In genomic region chr18:23129355-23130002, GRCh38 we compare ENCODE assay signal across 17 cellular contexts. TPM values are rescaled to one million over a fixed set of nuclear protein-coding genes. Genes with fewer than 3 reads are reported as not detected.
DNase-seq lines count a peak whose midpoint lies in the region; ATAC-seq and TF ChIP-seq lines count a peak whose summit lies in the region.
"Had no signal": no experiment of that assay in that cellular context is flagged by ENCODE, and none has a peak within 500 bp of the region (broad histone marks: within the 10 kb centered on the region; RNA-seq: fewer than 3 reads in every experiment).

No MANE protein-coding gene starts in this region.

- in situ Hi-C loops in Panc1 (cut with HindIII; ENCODE audit: low pct_unique_long_range_greater_than_20kb, low sequenced_read_pairs): no loop called here

- TF ChIP-seq POLR2A in heart left ventricle (IDR thresholded peaks at IDR 0.05) (no peak), gastroesophageal sphincter (IDR thresholded peaks at IDR 0.05) (no peak)

- H3K4me1 Mint-ChIP-seq in stimulated activated effector memory CD8-positive, alpha-beta T cell treated with anti-CD3 and anti-CD28 coated beads, Interleukin-12 subunit alpha, Interleukin-12 subunit beta, amount 100 ng/mL, for 72 hours: peaks cover 4% of the 10 kb centered on the region

- no peak overlapping the region for H3K4me3 ChIP-seq in heart left ventricle
- no peak overlapping the region for H3K4me3 ChIP-seq in Panc1 (ENCODE audit: low read depth in 2 of 2, low read length in 2 of 2)
- no peak overlapping the region for H3K4me3 ChIP-seq in gastroesophageal sphincter
- H3K4me3 ChIP-seq: BLaER1 had no signal

- H3K27me3 ChIP-seq in heart left ventricle: peaks cover 0 to 24% (median 7%) of the 10 kb centered on the region in 9 donors
- H3K27me3 ChIP-seq in Panc1 (ENCODE audit: control insufficient read depth, insufficient read depth, low read length): no peaks in the 10 kb centered on the region
- no peaks in the 10 kb centered on the region for H3K27me3 ChIP-seq in gastroesophageal sphincter

- no peaks in the 10 kb centered on the region for H3K9me3 Mint-ChIP-seq in stimulated activated effector memory CD8-positive, alpha-beta T cell treated with anti-CD3 and anti-CD28 coated beads, Interleukin-12 subunit alpha, Interleukin-12 subunit beta, amount 100 ng/mL, for 72 hours
- H3K9me3 Mint-ChIP-seq: CD8-positive, alpha-beta memory T cell; HFFc6 had no signal

- H3K4me1 ChIP-seq in heart left ventricle: peaks cover 0 to 23% (median 1%) of the 10 kb centered on the region in 12 donors
- H3K4me1 ChIP-seq in Panc1 (ENCODE audit: control insufficient read depth, insufficient read depth, low read length): peaks cover 45% of the 10 kb centered on the region
- H3K4me1 ChIP-seq in gastroesophageal sphincter: peaks cover 0 to 9% (median 0%) of the 10 kb centered on the region in 3 donors

- H3K36me3 ChIP-seq in heart left ventricle (no peaks in the 10 kb centered on the region), Panc1 (ENCODE audit: control insufficient read depth, insufficient read depth, low read length) (no peaks in the 10 kb centered on the region), gastroesophageal sphincter (no peaks in the 10 kb centered on the region)
- H3K36me3 ChIP-seq: BLaER1 had no signal

- ATAC-seq in heart left ventricle (peak in 3 of 4 donors; percentile 39 to 62 (median 46)), Panc1 (no peak), gastroesophageal sphincter (peak; percentile 8), GM18907 (IDR thresholded peaks at IDR 0.05; ENCODE audit: unreplicated experiment) (no peak)
- ATAC-seq in stimulated activated effector memory CD8-positive, alpha-beta T cell treated with anti-CD3 and anti-CD28 coated beads, Interleukin-12 subunit alpha, Interleukin-12 subunit beta, amount 100 ng/mL, for 72 hours: no peak

- no peak for TF ChIP-seq CTCF in heart left ventricle (IDR thresholded peaks at IDR 0.05)
- TF ChIP-seq CTCF in Panc1 (IDR thresholded peaks at IDR 0.05): no peak
- no peak for TF ChIP-seq CTCF in gastroesophageal sphincter (IDR thresholded peaks at IDR 0.05)

- no peak overlapping the region for H3K27ac Mint-ChIP-seq in stimulated activated effector memory CD8-positive, alpha-beta T cell treated with anti-CD3 and anti-CD28 coated beads, Interleukin-12 subunit alpha, Interleukin-12 subunit beta, amount 100 ng/mL, for 72 hours
- H3K27ac Mint-ChIP-seq: HFFc6 had no signal

- CTCF ChIA-PET in Panc1 (lab: Charles Lee): no interaction called here

- BruUV-seq in Panc1 (replicated peaks; lab: Mats Ljungman, UMichigan): no TSS peak

- intact Hi-C loops in heart left ventricle (cut with DNase I) (loop anchor here (2.0 to 10.0 kb wide), 15 partner anchors 65 to 375 kb away; partner anchors contain the start of gene RMC1 (in 1 of the 10)), cardiac septum (cut with DNase I) (loop anchor here (5.0 kb wide), 4 partner anchors 83 to 283 kb away; no protein-coding TSS in a partner anchor), Panc1 (cut with micrococcal nuclease; ENCODE audit: unreplicated experiment) (loop anchor here (2.0 to 10.0 kb wide), 5 partner anchors 52 to 373 kb away; partner anchors contain the start of genes RBBP8 and RMC1), posterior vena cava (cut with DNase I) (loop anchor here (5.0 to 10.0 kb wide), 3 partner anchors 95 to 235 kb away; no protein-coding TSS in a partner anchor)

- POLR2A ChIA-PET in Panc1 (lab: Charles Lee): no interaction called here

- H3K36me3 Mint-ChIP-seq in stimulated activated effector memory CD8-positive, alpha-beta T cell treated with anti-CD3 and anti-CD28 coated beads, Interleukin-12 subunit alpha, Interleukin-12 subunit beta, amount 100 ng/mL, for 72 hours: no peaks in the 10 kb centered on the region
- H3K36me3 Mint-ChIP-seq: CD8-positive, alpha-beta memory T cell had no signal

- H3K9me3 ChIP-seq in heart left ventricle: no peaks in the 10 kb centered on the region
- H3K9me3 ChIP-seq in Panc1 (ENCODE audit: control insufficient read depth, insufficient read depth, low read depth, low read length): no peaks in the 10 kb centered on the region
- H3K9me3 ChIP-seq in gastroesophageal sphincter: no peaks in the 10 kb centered on the region
- H3K9me3 ChIP-seq: BLaER1, Caco-2 had no signal

- WGBS in heart left ventricle, 4 donors: 73 to 80% (median 77%) methylated on average over 8 of the region's 8 CpGs
- WGBS in gastroesophageal sphincter (ENCODE audit: low coverage in 1 of 2), 2 donors: 72 to 83% methylated on average over 4 to 5 of the region's 8 CpGs

- H3K27ac ChIP-seq in heart left ventricle: peak overlapping the region in 1 of 12 donors; percentile 52
- H3K27ac ChIP-seq in Panc1 (ENCODE audit: low read length): peak overlapping the region; percentile 71
- H3K27ac ChIP-seq in gastroesophageal sphincter: no peak overlapping the region
- H3K27ac ChIP-seq: 22Rv1, BLaER1 had no signal

- no peak overlapping the region for H3K4me3 Mint-ChIP-seq in stimulated activated effector memory CD8-positive, alpha-beta T cell treated with anti-CD3 and anti-CD28 coated beads, Interleukin-12 subunit alpha, Interleukin-12 subunit beta, amount 100 ng/mL, for 72 hours
- H3K4me3 Mint-ChIP-seq: CD8-positive, alpha-beta memory T cell; HFFc6 had no signal

- no peak for DNase-seq in heart left ventricle
- no peak for DNase-seq in cardiac septum (ENCODE audit: low spot score)
- no peak for DNase-seq in Panc1 (ENCODE audit: low read depth, low spot score)
- peak; percentile 6 for DNase-seq in posterior vena cava (ENCODE audit: low spot score)
- DNase-seq in AG08396 (ENCODE audit: low spot score): no peak
- no peak for DNase-seq in stimulated activated effector memory CD8-positive, alpha-beta T cell treated with anti-CD3 and anti-CD28 coated beads, Interleukin-12 subunit alpha, Interleukin-12 subunit beta, amount 100 ng/mL, for 72 hours (ENCODE audit: low spot score in 2 of 2)
- DNase-seq: AML-193; Caco-2; CD8-positive, alpha-beta memory T cell; DND-41; GDM1; HCEC 1CT; HFFc6 had no signal

- no peak for TF ChIP-seq EP300 in gastroesophageal sphincter (IDR thresholded peaks at IDR 0.05)

RNA-seq across cellular contexts. Expression of gene CABLES1, which starts 5.8 kb away (rescaled TPM):
- total RNA-seq in heart left ventricle (1 to 10 TPM in 7 of 9 donors, under 1 TPM in 2; 0.28 to 7.2 (median 2.3) TPM), cardiac septum (1.5 TPM), Panc1 (2021; ENCODE audit: unreplicated experiment) (66.4 TPM), gastroesophageal sphincter (10 to 100 TPM in 2 of 4 donors, 1 to 10 TPM in 2; 4.0 to 24.0 (median 10.2) TPM), posterior vena cava (10 to 100 TPM in 1 of 2 donors, 1 to 10 TPM in 1; 9.3 to 10.8 TPM)
- polyA plus RNA-seq in heart left ventricle: 1 to 10 TPM in 1 of 2 donors, under 1 TPM in 1; 0.88 to 1.5 TPM
- polyA plus RNA-seq in Panc1 (2012; ENCODE audit: insufficient read length): 43.4 TPM

Comparison
In these comparisons a context has a peak if more than half of its experiments do, and no peak if none do; other contexts are left out.
1. ATAC-seq: peak in heart left ventricle (3 of 4) and gastroesophageal sphincter (single experiment); none in Panc1 (single experiment), stimulated activated effector memory CD8-positive, alpha-beta T cell treated with anti-CD3 and anti-CD28 coated beads, Interleukin-12 subunit alpha, Interleukin-12 subunit beta, amount 100 ng/mL, for 72 hours (single experiment) and GM18907 (single experiment).